5 cellular contexts compared by ENCODE assay signal in the genomic region with DNA sequence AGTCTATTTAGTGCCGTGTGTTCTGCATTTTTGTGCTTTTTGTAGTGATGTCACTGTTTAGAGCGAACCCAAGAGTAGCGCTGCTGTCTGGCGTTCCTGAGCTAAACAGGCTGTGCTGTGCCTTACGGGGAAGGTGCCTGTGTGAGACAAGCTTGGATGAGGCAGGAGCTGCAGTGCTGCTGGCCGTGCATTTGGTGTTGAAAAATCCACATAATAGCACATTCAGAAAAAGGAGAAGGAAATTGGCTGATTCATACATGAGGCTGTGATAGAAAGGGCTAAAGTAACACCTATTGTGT. TPM values are rescaled to one million over a fixed set of nuclear protein-coding genes. Genes with fewer than 3 reads are reported as not detected.
"Had no signal": no experiment of that assay in that cellular context is flagged by ENCODE, and none has a peak within 500 bp of the region (broad histone marks: within the 10 kb centered on the region; RNA-seq: fewer than 3 reads in every experiment).

No MANE protein-coding gene starts in this region.

RNA-seq across cellular contexts. Expression of gene CES1, which starts 50.2 kb away (rescaled TPM):
- total RNA-seq: LHCN-M2, MCF 10A, OCI-LY7, RPMI7951, SJCRH30 had no signal
